1 cellular context compared by ENCODE assay signal in the genomic region with DNA sequence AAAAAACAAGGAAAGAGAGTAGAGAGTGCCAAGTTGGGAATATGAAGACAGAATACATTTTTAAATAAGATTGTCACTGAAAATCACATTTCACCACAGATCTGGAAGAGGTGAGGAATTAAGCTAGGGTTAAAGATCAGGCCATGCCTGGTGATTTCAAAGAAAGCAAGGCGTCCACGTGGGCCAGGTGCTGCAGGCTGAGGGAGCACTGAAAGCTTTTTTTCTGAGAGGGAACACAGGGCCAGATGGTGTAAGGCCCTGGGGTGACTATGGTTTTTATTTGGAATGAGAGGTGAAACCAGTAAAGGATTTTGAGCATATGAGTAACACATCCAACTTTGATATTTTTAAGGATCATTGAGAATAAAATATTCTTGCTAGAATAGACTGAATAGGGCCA.
TF ChIP-seq lines count a peak whose summit lies in the region.

No MANE protein-coding gene starts in this region.

TF ChIP-seq in H1, 55 proteins besides CTCF, POLR2A, EP300 and RAD21:
- TF ChIP-seq, protein P1, sequence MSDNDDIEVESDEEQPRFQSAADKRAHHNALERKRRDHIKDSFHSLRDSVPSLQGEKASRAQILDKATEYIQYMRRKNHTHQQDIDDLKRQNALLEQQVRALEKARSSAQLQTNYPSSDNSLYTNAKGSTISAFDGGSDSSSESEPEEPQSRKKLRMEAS (IDR thresholded peaks at IDR 0.05): peak; percentile 75; the same call in 1 of the 2 replicates
- no peak for TF ChIP-seq SIX5 (IDR thresholded peaks at IDR 0.05; ENCODE audit: low read depth, low read length)
